ENCODE assay signal across 12 cellular contexts in the genomic region with DNA sequence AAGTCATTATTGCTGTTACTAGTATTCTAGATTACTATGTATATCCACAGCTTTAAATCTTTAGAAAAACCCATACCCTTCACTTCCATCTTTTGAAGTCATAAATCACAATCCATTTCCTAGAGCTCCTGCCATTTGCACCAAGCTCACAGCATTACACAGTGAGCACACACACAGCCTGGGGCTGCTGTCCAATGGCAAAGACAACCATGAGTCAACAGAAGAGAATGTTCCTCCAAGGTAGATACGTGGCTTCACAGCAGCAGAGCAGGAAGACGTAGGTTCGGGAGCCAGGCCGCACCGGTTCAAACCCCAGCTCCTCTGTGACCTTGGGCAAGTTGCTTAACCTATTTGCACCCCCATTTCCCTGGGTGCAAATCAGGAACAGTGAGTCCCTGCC.
DNase-seq lines count a peak whose midpoint lies in the region; ATAC-seq and TF ChIP-seq lines count a peak whose summit lies in the region.
"Had no signal": no experiment of that assay in that cellular context is flagged by ENCODE, and none has a peak within 500 bp of the region (broad histone marks: within the 10 kb centered on the region; RNA-seq: fewer than 3 reads in every experiment).

No MANE protein-coding gene starts in this region.

- H3K4me1 Mint-ChIP-seq in activated T-cell treated with anti-CD3 and anti-CD28 coated beads, Interleukin-2, amount 50 U/mL, for 24 hours (ENCODE audit: low read depth), result peaks cover 39% of the 10 kb centered on the region

- H3K9me3 Mint-ChIP-seq in activated T-cell treated with anti-CD3 and anti-CD28 coated beads, Interleukin-2, amount 50 U/mL, for 24 hours, result peaks cover 6% of the 10 kb centered on the region
- H3K9me3 Mint-ChIP-seq: nephron progenitor cell had no signal

- TF ChIP-seq EP300 in tibial nerve (IDR thresholded peaks at IDR 0.05), result peak in 1 of 2 donors; percentile 38

- no peaks in the 10 kb centered on the region for H3K27me3 Mint-ChIP-seq in activated T-cell treated with anti-CD3 and anti-CD28 coated beads, Interleukin-2, amount 50 U/mL, for 24 hours

- peaks cover 12% of the 10 kb centered on the region for H3K4me1 ChIP-seq in adipocyte (ENCODE audit: control insufficient read depth, insufficient read depth, low read length)
- peaks cover 5% of the 10 kb centered on the region for H3K4me1 ChIP-seq in right cardiac atrium (ENCODE audit: control insufficient read depth, insufficient read depth, low read length)
- H3K4me1 ChIP-seq in thyroid gland, result peaks cover 14 to 39% of the 10 kb centered on the region in 2 donors
- peaks cover 0 to 62% (median 19%) of the 10 kb centered on the region in 4 donors for H3K4me1 ChIP-seq in tibial nerve
- H3K4me1 ChIP-seq: upper lobe of left lung had no signal

- peaks cover 4% of the 10 kb centered on the region for H3K36me3 Mint-ChIP-seq in activated T-cell treated with anti-CD3 and anti-CD28 coated beads, Interleukin-2, amount 50 U/mL, for 24 hours (ENCODE audit: low read depth)

- no peak for TF ChIP-seq POLR2A in thyroid gland (IDR thresholded peaks at IDR 0.05)
- TF ChIP-seq POLR2A in tibial nerve (IDR thresholded peaks at IDR 0.05), result no peak

- H3K9me3 ChIP-seq in adipocyte (ENCODE audit: control insufficient read depth, low read length) (no peaks in the 10 kb centered on the region), right cardiac atrium (ENCODE audit: control insufficient read depth, low read length) (no peaks in the 10 kb centered on the region), thyroid gland (no peaks in the 10 kb centered on the region), tibial nerve (no peaks in the 10 kb centered on the region)
- H3K9me3 ChIP-seq: upper lobe of left lung had no signal

- DNase-seq in activated T-cell treated with anti-CD3 and anti-CD28 coated beads, Interleukin-2, amount 50 U/mL, for 24 hours, result no peak
- DNase-seq in activated T-cell treated with anti-CD3 and anti-CD28 coated beads for 4 hours (no peak), adipocyte (ENCODE audit: low read depth) (peak; percentile 77), right cardiac atrium (peak in 1 of 3 donors; percentile 61), thyroid gland (peak; percentile 36 to 57), epidermal melanocyte (ENCODE audit: insufficient read length, low spot score) (no peak), tibial nerve (ENCODE audit: low spot score in 2 of 2) (no peak)
- DNase-seq: activated gamma-delta T cell, nephron progenitor cell, upper lobe of left lung had no signal

- no peak for TF ChIP-seq CTCF in thyroid gland (IDR thresholded peaks at IDR 0.05)
- TF ChIP-seq CTCF in tibial nerve (IDR thresholded peaks at IDR 0.05), result no peak

- intact Hi-C loops in right cardiac atrium (cut with DNase I) (no loop called here), thyroid gland (cut with DNase I) (no loop called here)

- ATAC-seq in right cardiac atrium, result peak; percentile 46 to 75
- no peak for ATAC-seq in GM18520 (IDR thresholded peaks at IDR 0.05; ENCODE audit: unreplicated experiment)

- H3K27ac ChIP-seq in right cardiac atrium (ENCODE audit: low read length) (no peak overlapping the region), thyroid gland (peak overlapping the region; percentile 50 to 58 (median 54)), tibial nerve (peak overlapping the region in 1 of 4 donors; percentile 9)
- H3K27ac ChIP-seq: C4-2B, upper lobe of left lung had no signal

- H3K27me3 ChIP-seq in adipocyte (replicated peaks; ENCODE audit: control insufficient read depth, insufficient read depth, low read length) (no peaks in the 10 kb centered on the region), right cardiac atrium (ENCODE audit: control insufficient read depth, insufficient read depth) (no peaks in the 10 kb centered on the region), thyroid gland (no peaks in the 10 kb centered on the region), tibial nerve (no peaks in the 10 kb centered on the region)
- H3K27me3 ChIP-seq: upper lobe of left lung had no signal

- H3K4me3 ChIP-seq in adipocyte (ENCODE audit: low read length) (no peak overlapping the region), right cardiac atrium (ENCODE audit: low read length) (no peak overlapping the region), thyroid gland (replicated peaks in 1 of 3) (no peak overlapping the region), tibial nerve (no peak overlapping the region)
- H3K4me3 ChIP-seq: upper lobe of left lung had no signal

- WGBS in right cardiac atrium, result 45% methylated on average over 5 of the region's 5 CpGs
- WGBS in thyroid gland, 2 donors, result 71 to 80% methylated on average over 5 of the region's 5 CpGs
- 57 to 71% methylated on average over 5 of the region's 5 CpGs for WGBS in tibial nerve, 2 donors

- H3K9ac ChIP-seq in adipocyte (ENCODE audit: low read length), result no peak overlapping the region

- H3K27ac Mint-ChIP-seq in activated T-cell treated with anti-CD3 and anti-CD28 coated beads, Interleukin-2, amount 50 U/mL, for 24 hours, result peak overlapping the region; percentile 23
- H3K27ac Mint-ChIP-seq: nephron progenitor cell had no signal

- H3K36me3 ChIP-seq in adipocyte (ENCODE audit: control insufficient read depth, insufficient read depth, low read length, severe bottlenecking) (peaks cover 3% of the 10 kb centered on the region), thyroid gland (no peaks in the 10 kb centered on the region), tibial nerve (peaks cover 0 to 8% (median 0%) of the 10 kb centered on the region in 3 donors)
- H3K36me3 ChIP-seq: upper lobe of left lung had no signal

- peak overlapping the region; percentile 28 for H3K4me3 Mint-ChIP-seq in activated T-cell treated with anti-CD3 and anti-CD28 coated beads, Interleukin-2, amount 50 U/mL, for 24 hours
- H3K4me3 Mint-ChIP-seq: nephron progenitor cell had no signal

Comparison
In these comparisons a context has a peak if more than half of its experiments do, and no peak if none do; other contexts are left out.
1. DNase-seq: peak in adipocyte (single experiment) and thyroid gland (2 of 2); none in activated T-cell treated with anti-CD3 and anti-CD28 coated beads, Interleukin-2, amount 50 U/mL, for 24 hours (single experiment), activated T-cell treated with anti-CD3 and anti-CD28 coated beads for 4 hours (single experiment), epidermal melanocyte (single experiment) and tibial nerve (0 of 2).